In the genomic region with DNA sequence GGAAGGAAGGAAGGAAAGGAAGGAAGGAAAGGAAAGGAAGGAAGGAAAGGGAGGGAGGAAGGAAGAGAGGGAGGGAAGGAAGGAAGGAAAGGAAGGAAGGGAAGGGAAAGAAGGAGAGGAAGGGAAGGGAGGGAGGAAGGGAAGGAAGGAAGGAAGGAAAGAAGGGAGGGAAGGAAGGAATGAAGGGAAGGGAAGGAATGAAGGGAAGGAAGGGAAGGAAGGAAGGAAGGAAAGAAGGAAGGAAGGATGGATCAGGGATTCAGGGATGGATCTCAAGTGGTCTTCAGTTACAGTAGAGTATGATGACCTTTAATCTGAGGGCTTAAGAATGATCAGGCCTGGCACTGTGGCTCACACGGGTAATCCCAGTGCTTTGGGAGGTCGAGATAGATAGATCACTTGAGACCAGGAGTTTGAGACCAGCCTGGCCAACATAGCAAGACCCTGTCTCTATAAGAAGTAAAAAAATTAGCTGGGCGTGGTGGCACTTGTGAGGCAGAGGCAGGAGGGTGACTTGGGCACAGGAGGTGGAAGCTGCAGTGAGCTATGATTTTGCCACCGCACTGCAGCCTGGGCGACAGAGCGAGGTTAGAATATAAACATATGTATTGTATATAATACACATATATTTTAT, we compare ENCODE assay signal across 1 cellular context.
TF ChIP-seq lines count a peak whose summit lies in the region.

No MANE protein-coding gene starts in this region.

TF ChIP-seq in HepG2, 621 proteins besides CTCF, POLR2A, EP300 and RAD21 (continued from another document and continues in another):
- no peak for TF ChIP-seq GPN1 (CRISPR knock-in tag; IDR thresholded peaks at IDR 0.05; ENCODE audit: borderline replicate concordance)
- no peak for TF ChIP-seq ZNF784 (CRISPR knock-in tag; IDR thresholded peaks at IDR 0.05; ENCODE audit: borderline replicate concordance)
- peak; percentile 98 for TF ChIP-seq ZNF512 (CRISPR knock-in tag; IDR thresholded peaks at IDR 0.05)
- TF ChIP-seq ELK4 (CRISPR knock-in tag; IDR thresholded peaks at IDR 0.05; ENCODE audit: borderline replicate concordance) = no peak
- TF ChIP-seq ARNTL (CRISPR knock-in tag; IDR thresholded peaks at IDR 0.05) = no peak
- TF ChIP-seq, protein P1, sequence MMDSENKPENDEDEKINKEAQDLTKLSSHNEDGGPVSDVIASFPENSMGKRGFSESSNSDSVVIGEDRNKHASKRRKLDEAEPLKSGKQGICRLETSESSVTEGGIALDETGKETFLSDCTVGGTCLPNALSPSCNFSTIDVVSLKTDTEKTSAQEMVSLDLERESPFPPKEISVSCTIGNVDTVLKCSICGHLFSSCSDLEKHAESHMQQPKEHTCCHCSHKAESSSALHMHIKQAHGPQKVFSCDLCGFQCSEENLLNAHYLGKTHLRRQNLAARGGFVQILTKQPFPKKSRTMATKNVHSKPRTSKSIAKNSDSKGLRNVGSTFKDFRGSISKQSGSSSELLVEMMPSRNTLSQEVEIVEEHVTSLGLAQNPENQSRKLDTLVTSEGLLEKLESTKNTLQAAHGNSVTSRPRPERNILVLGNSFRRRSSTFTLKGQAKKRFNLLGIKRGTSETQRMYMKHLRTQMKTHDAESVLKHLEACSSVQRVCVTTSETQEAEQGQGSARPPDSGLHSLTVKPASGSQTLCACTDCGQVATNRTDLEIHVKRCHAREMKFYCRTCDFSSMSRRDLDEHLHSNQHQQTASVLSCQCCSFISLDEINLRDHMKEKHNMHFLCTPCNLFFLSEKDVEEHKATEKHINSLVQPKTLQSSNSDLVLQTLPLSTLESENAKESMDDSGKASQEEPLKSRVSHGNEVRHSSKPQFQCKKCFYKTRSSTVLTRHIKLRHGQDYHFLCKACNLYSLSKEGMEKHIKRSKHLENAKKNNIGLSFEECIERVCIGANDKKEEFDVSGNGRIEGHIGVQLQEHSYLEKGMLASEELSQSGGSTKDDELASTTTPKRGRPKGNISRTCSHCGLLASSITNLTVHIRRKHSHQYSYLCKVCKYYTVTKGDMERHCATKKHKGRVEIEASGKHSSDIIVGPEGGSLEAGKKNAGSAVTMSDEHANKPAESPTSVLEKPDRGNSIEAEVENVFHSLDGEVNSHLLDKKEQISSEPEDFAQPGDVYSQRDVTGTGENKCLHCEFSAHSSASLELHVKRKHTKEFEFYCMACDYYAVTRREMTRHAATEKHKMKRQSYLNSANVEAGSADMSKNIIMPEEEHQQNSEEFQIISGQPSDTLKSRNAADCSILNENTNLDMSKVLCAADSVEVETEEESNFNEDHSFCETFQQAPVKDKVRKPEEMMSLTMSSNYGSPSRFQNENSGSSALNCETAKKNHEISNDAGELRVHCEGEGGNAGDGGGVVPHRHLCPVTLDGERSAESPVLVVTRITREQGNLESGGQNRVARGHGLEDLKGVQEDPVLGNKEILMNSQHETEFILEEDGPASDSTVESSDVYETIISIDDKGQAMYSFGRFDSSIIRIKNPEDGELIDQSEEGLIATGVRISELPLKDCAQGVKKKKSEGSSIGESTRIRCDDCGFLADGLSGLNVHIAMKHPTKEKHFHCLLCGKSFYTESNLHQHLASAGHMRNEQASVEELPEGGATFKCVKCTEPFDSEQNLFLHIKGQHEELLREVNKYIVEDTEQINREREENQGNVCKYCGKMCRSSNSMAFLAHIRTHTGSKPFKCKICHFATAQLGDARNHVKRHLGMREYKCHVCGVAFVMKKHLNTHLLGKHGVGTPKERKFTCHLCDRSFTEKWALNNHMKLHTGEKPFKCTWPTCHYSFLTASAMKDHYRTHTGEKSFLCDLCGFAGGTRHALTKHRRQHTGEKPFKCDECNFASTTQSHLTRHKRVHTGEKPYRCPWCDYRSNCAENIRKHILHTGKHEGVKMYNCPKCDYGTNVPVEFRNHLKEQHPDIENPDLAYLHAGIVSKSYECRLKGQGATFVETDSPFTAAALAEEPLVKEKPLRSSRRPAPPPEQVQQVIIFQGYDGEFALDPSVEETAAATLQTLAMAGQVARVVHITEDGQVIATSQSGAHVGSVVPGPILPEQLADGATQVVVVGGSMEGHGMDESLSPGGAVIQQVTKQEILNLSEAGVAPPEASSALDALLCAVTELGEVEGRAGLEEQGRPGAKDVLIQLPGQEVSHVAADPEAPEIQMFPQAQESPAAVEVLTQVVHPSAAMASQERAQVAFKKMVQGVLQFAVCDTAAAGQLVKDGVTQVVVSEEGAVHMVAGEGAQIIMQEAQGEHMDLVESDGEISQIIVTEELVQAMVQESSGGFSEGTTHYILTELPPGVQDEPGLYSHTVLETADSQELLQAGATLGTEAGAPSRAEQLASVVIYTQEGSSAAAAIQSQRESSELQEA (CRISPR knock-in tag; IDR thresholded peaks at IDR 0.05; ENCODE audit: not compliant biosample characterization) = no peak
- TF ChIP-seq, protein P2, sequence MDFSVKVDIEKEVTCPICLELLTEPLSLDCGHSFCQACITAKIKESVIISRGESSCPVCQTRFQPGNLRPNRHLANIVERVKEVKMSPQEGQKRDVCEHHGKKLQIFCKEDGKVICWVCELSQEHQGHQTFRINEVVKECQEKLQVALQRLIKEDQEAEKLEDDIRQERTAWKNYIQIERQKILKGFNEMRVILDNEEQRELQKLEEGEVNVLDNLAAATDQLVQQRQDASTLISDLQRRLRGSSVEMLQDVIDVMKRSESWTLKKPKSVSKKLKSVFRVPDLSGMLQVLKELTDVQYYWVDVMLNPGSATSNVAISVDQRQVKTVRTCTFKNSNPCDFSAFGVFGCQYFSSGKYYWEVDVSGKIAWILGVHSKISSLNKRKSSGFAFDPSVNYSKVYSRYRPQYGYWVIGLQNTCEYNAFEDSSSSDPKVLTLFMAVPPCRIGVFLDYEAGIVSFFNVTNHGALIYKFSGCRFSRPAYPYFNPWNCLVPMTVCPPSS (IDR thresholded peaks at IDR 0.05) = no peak
- TF ChIP-seq FOXA1 (IDR thresholded peaks at IDR 0.05) = peak; percentile 44; the same call in 1 of the 2 replicates
- TF ChIP-seq FOXA1 (CRISPR knock-in tag; IDR thresholded peaks at IDR 0.05) = no peak
- 0 out of 2 replicates have a peak, but pooled peaks have one; percentile 5 for TF ChIP-seq FOXP1 (IDR thresholded peaks at IDR 0.05)
- TF ChIP-seq FOXP1 (CRISPR knock-in tag; IDR thresholded peaks at IDR 0.05) = no peak
- no peak for TF ChIP-seq FLYWCH1 (CRISPR knock-in tag; IDR thresholded peaks at IDR 0.05)
- TF ChIP-seq, protein P3, sequence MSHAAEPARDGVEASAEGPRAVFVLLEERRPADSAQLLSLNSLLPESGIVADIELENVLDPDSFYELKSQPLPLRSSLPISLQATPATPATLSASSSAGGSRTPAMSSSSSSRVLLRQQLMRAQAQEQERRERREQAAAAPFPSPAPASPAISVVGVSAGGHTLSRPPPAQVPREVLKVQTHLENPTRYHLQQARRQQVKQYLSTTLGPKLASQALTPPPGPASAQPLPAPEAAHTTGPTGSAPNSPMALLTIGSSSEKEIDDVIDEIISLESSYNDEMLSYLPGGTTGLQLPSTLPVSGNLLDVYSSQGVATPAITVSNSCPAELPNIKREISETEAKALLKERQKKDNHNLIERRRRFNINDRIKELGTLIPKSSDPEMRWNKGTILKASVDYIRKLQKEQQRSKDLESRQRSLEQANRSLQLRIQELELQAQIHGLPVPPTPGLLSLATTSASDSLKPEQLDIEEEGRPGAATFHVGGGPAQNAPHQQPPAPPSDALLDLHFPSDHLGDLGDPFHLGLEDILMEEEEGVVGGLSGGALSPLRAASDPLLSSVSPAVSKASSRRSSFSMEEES (CRISPR knock-in tag; IDR thresholded peaks at IDR 0.05) = no peak
- TF ChIP-seq ZNF367 (CRISPR knock-in tag; IDR thresholded peaks at IDR 0.05; ENCODE audit: borderline replicate concordance) = no peak
- peak; percentile 59; the same call in 1 of the 2 replicates for TF ChIP-seq PCBP1 (IDR thresholded peaks at IDR 0.05; ENCODE audit: borderline replicate concordance, low read depth, low read length)
- TF ChIP-seq ZNF460 (CRISPR knock-in tag; IDR thresholded peaks at IDR 0.05; ENCODE audit: borderline replicate concordance) = no peak
- TF ChIP-seq KLF15 (CRISPR knock-in tag; IDR thresholded peaks at IDR 0.05; ENCODE audit: borderline replicate concordance) = no peak
- no peak for TF ChIP-seq POLR2G (IDR thresholded peaks at IDR 0.05; ENCODE audit: low read depth, low read length)
- TF ChIP-seq, protein P4, sequence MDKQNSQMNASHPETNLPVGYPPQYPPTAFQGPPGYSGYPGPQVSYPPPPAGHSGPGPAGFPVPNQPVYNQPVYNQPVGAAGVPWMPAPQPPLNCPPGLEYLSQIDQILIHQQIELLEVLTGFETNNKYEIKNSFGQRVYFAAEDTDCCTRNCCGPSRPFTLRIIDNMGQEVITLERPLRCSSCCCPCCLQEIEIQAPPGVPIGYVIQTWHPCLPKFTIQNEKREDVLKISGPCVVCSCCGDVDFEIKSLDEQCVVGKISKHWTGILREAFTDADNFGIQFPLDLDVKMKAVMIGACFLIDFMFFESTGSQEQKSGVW (CRISPR knock-in tag; IDR thresholded peaks at IDR 0.05; ENCODE audit: borderline replicate concordance) = no peak
- no peak for TF ChIP-seq JDP2 (CRISPR knock-in tag; IDR thresholded peaks at IDR 0.05; ENCODE audit: borderline replicate concordance)
- peak; percentile 42 for TF ChIP-seq HNRNPK (IDR thresholded peaks at IDR 0.05; ENCODE audit: low read depth, low read length, poor library complexity, severe bottlenecking)
- TF ChIP-seq SSRP1 (CRISPR knock-in tag; IDR thresholded peaks at IDR 0.05) = 0 out of 2 replicates have a peak, but pooled peaks have one; percentile 30
- TF ChIP-seq TCF7 (IDR thresholded peaks at IDR 0.05; ENCODE audit: low read depth) = no peak
- no peak for TF ChIP-seq NCOA5 (CRISPR knock-in tag; IDR thresholded peaks at IDR 0.05)
- peak; percentile 90 for TF ChIP-seq ZNF121 (CRISPR knock-in tag; IDR thresholded peaks at IDR 0.05)
- TF ChIP-seq HOMEZ (CRISPR knock-in tag; IDR thresholded peaks at IDR 0.05; ENCODE audit: low read depth) = no peak
- TF ChIP-seq, protein P5, sequence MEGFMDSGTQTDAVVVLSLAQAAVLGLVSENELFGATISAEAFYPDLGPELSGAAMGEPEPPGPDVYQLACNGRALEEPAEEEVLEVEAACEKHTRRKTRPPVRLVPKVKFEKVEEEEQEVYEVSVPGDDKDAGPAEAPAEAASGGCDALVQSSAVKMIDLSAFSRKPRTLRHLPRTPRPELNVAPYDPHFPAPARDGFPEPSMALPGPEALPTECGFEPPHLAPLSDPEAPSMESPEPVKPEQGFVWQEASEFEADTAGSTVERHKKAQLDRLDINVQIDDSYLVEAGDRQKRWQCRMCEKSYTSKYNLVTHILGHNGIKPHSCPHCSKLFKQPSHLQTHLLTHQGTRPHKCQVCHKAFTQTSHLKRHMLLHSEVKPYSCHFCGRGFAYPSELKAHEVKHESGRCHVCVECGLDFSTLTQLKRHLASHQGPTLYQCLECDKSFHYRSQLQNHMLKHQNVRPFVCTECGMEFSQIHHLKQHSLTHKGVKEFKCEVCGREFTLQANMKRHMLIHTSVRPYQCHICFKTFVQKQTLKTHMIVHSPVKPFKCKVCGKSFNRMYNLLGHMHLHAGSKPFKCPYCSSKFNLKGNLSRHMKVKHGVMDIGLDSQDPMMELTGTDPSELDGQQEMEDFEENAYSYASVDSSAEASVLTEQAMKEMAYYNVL (CRISPR knock-in tag; IDR thresholded peaks at IDR 0.05; ENCODE audit: borderline replicate concordance) = 0 out of 2 replicates have a peak, but pooled peaks have one; percentile 61
- peak; percentile 21; the same call in 1 of the 2 replicates for TF ChIP-seq ZMYM3 (CRISPR knock-in tag; IDR thresholded peaks at IDR 0.05)
- no peak for TF ChIP-seq ZNF468 (CRISPR knock-in tag; IDR thresholded peaks at IDR 0.05)
- no peak for TF ChIP-seq ZNF263 (CRISPR knock-in tag; IDR thresholded peaks at IDR 0.05)
- TF ChIP-seq YEATS2 (CRISPR knock-in tag; IDR thresholded peaks at IDR 0.05; ENCODE audit: borderline replicate concordance) = no peak
- no peak for TF ChIP-seq RBFOX2 (IDR thresholded peaks at IDR 0.05; ENCODE audit: low read depth, low read length)
- no peak for TF ChIP-seq ZNF17 (CRISPR knock-in tag; IDR thresholded peaks at IDR 0.05)
- no peak for TF ChIP-seq TBL1XR1 (IDR thresholded peaks at IDR 0.05; ENCODE audit: borderline replicate concordance, low read length, partially characterized antibody)
- no peak for TF ChIP-seq ZNF264 (CRISPR knock-in tag; IDR thresholded peaks at IDR 0.05)
- no peak for TF ChIP-seq ZNF713 (CRISPR knock-in tag; IDR thresholded peaks at IDR 0.05)
- no peak for TF ChIP-seq KDM5A (IDR thresholded peaks at IDR 0.05; ENCODE audit: borderline replicate concordance, low read length)
